Comparison of ENCODE assay signal across 10 cellular contexts in the genomic region with DNA sequence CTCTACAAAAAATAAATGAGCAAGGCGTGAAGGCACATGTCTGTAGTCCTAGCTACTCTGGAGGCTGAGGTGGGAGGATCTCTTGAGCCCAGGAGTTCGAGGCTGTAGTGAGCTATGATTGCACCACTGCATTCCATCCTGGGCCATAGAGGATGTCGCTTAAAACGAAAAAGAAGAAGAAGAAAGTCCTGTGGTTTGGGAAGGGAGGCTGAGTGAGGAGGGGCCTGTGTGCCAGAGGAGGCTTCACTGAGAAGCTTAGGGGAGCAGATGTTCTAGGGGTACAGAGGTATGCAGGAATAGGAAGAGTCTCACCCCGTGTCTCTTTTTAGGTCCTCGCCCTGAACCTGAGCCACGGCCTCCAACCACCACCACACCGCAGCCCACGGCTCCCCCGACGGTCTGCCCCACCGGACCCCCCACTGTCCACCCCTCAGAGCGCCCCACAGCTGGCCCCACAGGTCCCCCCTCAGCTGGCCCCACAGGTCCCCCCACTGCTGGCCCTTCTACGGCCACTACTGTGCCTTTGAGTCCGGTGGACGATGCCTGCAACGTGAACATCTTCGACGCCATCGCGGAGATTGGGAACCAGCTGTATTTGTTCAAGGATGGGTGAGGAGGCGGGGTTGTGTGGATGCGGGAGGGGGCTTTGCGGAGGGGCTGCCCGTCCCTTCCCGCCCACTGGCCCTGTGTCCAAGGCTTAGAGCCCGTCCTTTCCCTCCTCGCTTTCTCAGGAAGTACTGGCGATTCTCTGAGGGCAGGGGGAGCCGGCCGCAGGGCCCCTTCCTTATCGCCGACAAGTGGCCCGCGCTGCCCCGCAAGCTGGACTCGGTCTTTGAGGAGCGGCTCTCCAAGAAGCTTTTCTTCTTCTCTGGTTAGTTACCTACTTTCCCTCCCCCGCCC. TPM values are rescaled to one million over a fixed set of nuclear protein-coding genes. Genes with fewer than 3 reads are reported as not detected.
DNase-seq lines count a peak whose midpoint lies in the region; ATAC-seq, FAIRE-seq and TF ChIP-seq lines count a peak whose summit lies in the region.
"Had no signal": no experiment of that assay in that cellular context is flagged by ENCODE, and none has a peak within 500 bp of the region (broad histone marks: within the 10 kb centered on the region; RNA-seq: fewer than 3 reads in every experiment).

No MANE protein-coding gene starts in this region.

- H3K4me2 ChIP-seq in endothelial cell of umbilical vein (ENCODE audit: insufficient read depth, low read length): no peak overlapping the region

- H3K9ac ChIP-seq in endothelial cell of umbilical vein (replicated peaks; ENCODE audit: extremely low read depth, insufficient read depth, low read length): no peak overlapping the region

- peaks cover 43 to 48% of the 10 kb centered on the region in 2 experiments for H3K27me3 ChIP-seq in endothelial cell of umbilical vein (ENCODE audit: control insufficient read depth in 2 of 2, insufficient read depth in 2 of 2, low read length in 2 of 2)

- POLR2A ChIA-PET in endothelial cell of umbilical vein (lab: Charles Lee): no interaction called here

- no peak for DNase-seq in activated naive CD4-positive, alpha-beta T cell treated with anti-CD3 and anti-CD28 coated beads for 36 hours
- DNase-seq in activated naive CD4-positive, alpha-beta T cell treated with anti-CD3 and anti-CD28 coated beads, Interleukin-2, amount 50 U/mL, for 16 hours: no peak
- DNase-seq in NB4 (ENCODE audit: low read depth): peak; percentile 55
- DNase-seq in endothelial cell of umbilical vein (ENCODE audit: low read depth, low spot score): no peak
- no peak for DNase-seq in stimulated activated effector memory CD8-positive, alpha-beta T cell treated with anti-CD3 and anti-CD28 coated beads, Interleukin-12 subunit alpha, Interleukin-12 subunit beta, amount 100 ng/mL, for 72 hours (ENCODE audit: low spot score in 2 of 2)
- no peak for DNase-seq in LoVo (ENCODE audit: low spot score)

- peaks cover 44% of the 10 kb centered on the region for H3K4me1 Mint-ChIP-seq in activated naive CD4-positive, alpha-beta T cell treated with anti-CD3 and anti-CD28 coated beads for 36 hours (ENCODE audit: low read depth)
- H3K4me1 Mint-ChIP-seq in stimulated activated effector memory CD8-positive, alpha-beta T cell treated with anti-CD3 and anti-CD28 coated beads, Interleukin-12 subunit alpha, Interleukin-12 subunit beta, amount 100 ng/mL, for 72 hours: peaks cover 62% of the 10 kb centered on the region

- no peaks in the 10 kb centered on the region for H3K79me2 ChIP-seq in endothelial cell of umbilical vein (ENCODE audit: control insufficient read depth, insufficient read depth, low read length)

- H3K4me1 ChIP-seq in endothelial cell of umbilical vein (ENCODE audit: control insufficient read depth, extremely low read depth, insufficient read depth, low read length): peaks cover 4% of the 10 kb centered on the region

- dilution Hi-C loops in endothelial cell of umbilical vein (cut with MboI; ENCODE audit: extremely low pct_ligation_motif_present, low sequenced_read_pairs): no loop called here

- FAIRE-seq in endothelial cell of umbilical vein (lab: Jason Lieb, UNC): no peak

- ATAC-seq in stimulated activated effector memory CD8-positive, alpha-beta T cell treated with anti-CD3 and anti-CD28 coated beads, Interleukin-12 subunit alpha, Interleukin-12 subunit beta, amount 100 ng/mL, for 72 hours: no peak
- ATAC-seq in GM19463 (IDR thresholded peaks at IDR 0.05; ENCODE audit: unreplicated experiment): no peak
- no peak for ATAC-seq in GM21360 (IDR thresholded peaks at IDR 0.05; ENCODE audit: unreplicated experiment)

- no peak overlapping the region for H3K27ac Mint-ChIP-seq in activated naive CD4-positive, alpha-beta T cell treated with anti-CD3 and anti-CD28 coated beads for 36 hours
- H3K27ac Mint-ChIP-seq in stimulated activated effector memory CD8-positive, alpha-beta T cell treated with anti-CD3 and anti-CD28 coated beads, Interleukin-12 subunit alpha, Interleukin-12 subunit beta, amount 100 ng/mL, for 72 hours: no peak overlapping the region

- peak overlapping the region; percentile 22 for H3K4me3 Mint-ChIP-seq in activated naive CD4-positive, alpha-beta T cell treated with anti-CD3 and anti-CD28 coated beads for 36 hours
- peak overlapping the region; percentile 49 for H3K4me3 Mint-ChIP-seq in stimulated activated effector memory CD8-positive, alpha-beta T cell treated with anti-CD3 and anti-CD28 coated beads, Interleukin-12 subunit alpha, Interleukin-12 subunit beta, amount 100 ng/mL, for 72 hours

- no peaks in the 10 kb centered on the region for H3K9me1 ChIP-seq in endothelial cell of umbilical vein (replicated peaks; ENCODE audit: control insufficient read depth, extremely low read depth, insufficient read depth, low read length)

- CTCF ChIA-PET in activated naive CD4-positive, alpha-beta T cell treated with anti-CD3 and anti-CD28 coated beads for 36 hours (lab: Charles Lee): interaction anchor here (0.5 to 5.0 kb wide), 27 partner anchors 8 to 1434 kb away, joined by 3 to 101 read pairs (median 4); a partner anchor contains a TSS
- CTCF ChIA-PET in endothelial cell of umbilical vein (lab: Charles Lee): interaction anchor here (0.7 to 3.9 kb wide), 15 partner anchors 9 to 336 kb away, joined by 3 to 43 read pairs (median 9); no protein-coding TSS in a partner anchor

- H3K36me3 ChIP-seq in endothelial cell of umbilical vein (ENCODE audit: control insufficient read depth in 2 of 2, extremely low read depth in 1 of 2, insufficient read depth in 2 of 2, low read length in 2 of 2): no peaks in the 10 kb centered on the region
- H3K36me3 ChIP-seq: lower lobe of right lung had no signal

- TF ChIP-seq CTCF in NB4 (IDR thresholded peaks at IDR 0.05; ENCODE audit: low read depth, low read length) (no peak), endothelial cell of umbilical vein (IDR thresholded peaks at IDR 0.05; ENCODE audit: extremely low read depth in 1 of 2, insufficient read depth in 1 of 2, low read depth in 1 of 2, low read length in 2 of 2) (no peak)

- no peaks in the 10 kb centered on the region for H3K9me3 Mint-ChIP-seq in activated naive CD4-positive, alpha-beta T cell treated with anti-CD3 and anti-CD28 coated beads for 36 hours
- peaks cover 4% of the 10 kb centered on the region for H3K9me3 Mint-ChIP-seq in stimulated activated effector memory CD8-positive, alpha-beta T cell treated with anti-CD3 and anti-CD28 coated beads, Interleukin-12 subunit alpha, Interleukin-12 subunit beta, amount 100 ng/mL, for 72 hours

- TF ChIP-seq POLR2A in NB4 (IDR thresholded peaks at IDR 0.05; ENCODE audit: extremely low read depth, insufficient read length) (no peak), endothelial cell of umbilical vein (IDR thresholded peaks at IDR 0.05; ENCODE audit: low read depth, low read length) (no peak)

- no peaks in the 10 kb centered on the region for H3K9me3 ChIP-seq in endothelial cell of umbilical vein (replicated peaks; ENCODE audit: control insufficient read depth, insufficient read depth, low read length)
- H3K9me3 ChIP-seq: lower lobe of right lung had no signal

- H3K27ac ChIP-seq in endothelial cell of umbilical vein (ENCODE audit: insufficient read depth, low read depth, low read length): no peak overlapping the region
- H3K27ac ChIP-seq: lower lobe of right lung had no signal

- intact Hi-C loops in activated naive CD4-positive, alpha-beta T cell treated with anti-CD3 and anti-CD28 coated beads for 36 hours (cut with micrococcal nuclease): loop anchor here (1.0 to 10.0 kb wide), 4 partner anchors 26 to 672 kb away; a partner anchor contains a TSS
- intact Hi-C loops in endothelial cell of umbilical vein (cut with micrococcal nuclease): no loop called here

- no peaks in the 10 kb centered on the region for H3K36me3 Mint-ChIP-seq in activated naive CD4-positive, alpha-beta T cell treated with anti-CD3 and anti-CD28 coated beads for 36 hours (ENCODE audit: low read depth)
- H3K36me3 Mint-ChIP-seq in stimulated activated effector memory CD8-positive, alpha-beta T cell treated with anti-CD3 and anti-CD28 coated beads, Interleukin-12 subunit alpha, Interleukin-12 subunit beta, amount 100 ng/mL, for 72 hours: peaks cover 20% of the 10 kb centered on the region

- no peaks in the 10 kb centered on the region for H4K20me1 ChIP-seq in endothelial cell of umbilical vein (replicated peaks; ENCODE audit: control insufficient read depth, extremely low read depth, insufficient read depth, low read length)

- H3K27me3 Mint-ChIP-seq in activated naive CD4-positive, alpha-beta T cell treated with anti-CD3 and anti-CD28 coated beads for 36 hours (ENCODE audit: low read depth): peaks cover 44% of the 10 kb centered on the region

- H2AFZ ChIP-seq in endothelial cell of umbilical vein (ENCODE audit: low read depth, low read length): no peak overlapping the region

- no TSS peak for BruUV-seq in endothelial cell of umbilical vein (replicated peaks; lab: Mats Ljungman, UMichigan)

- H3K4me3 ChIP-seq in NB4 (ENCODE audit: low read depth, low read length) (no peak overlapping the region), endothelial cell of umbilical vein (replicated peaks in 1 of 3; ENCODE audit: insufficient read depth in 1 of 3, low read depth in 1 of 3, low read length in 3 of 3) (no peak overlapping the region)

RNA-seq across cellular contexts. Expression of a gene that starts 4.5 kb away (rescaled TPM):
- total RNA-seq in activated naive CD4-positive, alpha-beta T cell treated with anti-CD3 and anti-CD28 coated beads for 36 hours: not detected
- total RNA-seq in endothelial cell of umbilical vein: not detected in 2 replicates
- polyA plus RNA-seq in endothelial cell of umbilical vein: not detected in 2 replicates
- polyA plus RNA-seq in endothelial cell of umbilical vein (2011; cell fraction: cytosol; rRNA removed): not detected in 2 replicates
- not detected in 2 replicates for polyA plus RNA-seq in endothelial cell of umbilical vein (2011; cell fraction: nucleus; rRNA removed)
- not detected in 2 replicates for polyA plus RNA-seq in endothelial cell of umbilical vein (2012)
- polyA minus RNA-seq in endothelial cell of umbilical vein: not detected in 2 replicates
- polyA minus RNA-seq in endothelial cell of umbilical vein (2011; cell fraction: cytosol; rRNA and poly(A)+ RNA removed): not detected
- polyA minus RNA-seq in endothelial cell of umbilical vein (2011; cell fraction: nucleus; rRNA and poly(A)+ RNA removed): not detected in 2 replicates
- total RNA-seq: T-helper 2 cell treated with Interferon-gamma antibody and Interleukin-4, amounts not matched to agents 100 ng/mL and 5 ng/mL, for 36 hours had no signal

RNA-seq across cellular contexts. Expression of a gene that starts 15.8 kb away (rescaled TPM):
- total RNA-seq in activated naive CD4-positive, alpha-beta T cell treated with anti-CD3 and anti-CD28 coated beads for 36 hours: not detected
- 1.6 and 1.8 TPM in 2 replicates for total RNA-seq in endothelial cell of umbilical vein
- polyA plus RNA-seq in endothelial cell of umbilical vein: 1.8 and 2.3 TPM in 2 replicates
- polyA plus RNA-seq in endothelial cell of umbilical vein (2011; cell fraction: cytosol; rRNA removed): 1.8 and 1.9 TPM in 2 replicates
- polyA plus RNA-seq in endothelial cell of umbilical vein (2011; cell fraction: nucleus; rRNA removed): 0.51 and 0.92 TPM in 2 replicates
- 4.4 and 7.1 TPM in 2 replicates for polyA plus RNA-seq in endothelial cell of umbilical vein (2012)
- 1.3 and 1.5 TPM in 2 replicates for polyA minus RNA-seq in endothelial cell of umbilical vein
- polyA minus RNA-seq in endothelial cell of umbilical vein (2011; cell fraction: cytosol; rRNA and poly(A)+ RNA removed): not detected
- polyA minus RNA-seq in endothelial cell of umbilical vein (2011; cell fraction: nucleus; rRNA and poly(A)+ RNA removed): 0.24 and 0.43 TPM in 2 replicates

RNA-seq across cellular contexts. Expression of a gene that starts 41.2 kb away (rescaled TPM):
- 10 to 100 TPM; 26.8 to 28.0 TPM for total RNA-seq in activated naive CD4-positive, alpha-beta T cell treated with anti-CD3 and anti-CD28 coated beads for 36 hours
- 22.8 and 23.9 TPM in 2 replicates for total RNA-seq in endothelial cell of umbilical vein
- polyA plus RNA-seq in endothelial cell of umbilical vein: 17.3 and 20.4 TPM in 2 replicates
- polyA plus RNA-seq in endothelial cell of umbilical vein (2011; cell fraction: cytosol; rRNA removed): 8.5 and 11.3 TPM in 2 replicates
- polyA plus RNA-seq in endothelial cell of umbilical vein (2011; cell fraction: nucleus; rRNA removed): 59.6 and 68.7 TPM in 2 replicates
- 9.2 and 10.8 TPM in 2 replicates for polyA plus RNA-seq in endothelial cell of umbilical vein (2012)
- polyA minus RNA-seq in endothelial cell of umbilical vein: 24.7 and 32.9 TPM in 2 replicates
- 8.7 TPM for polyA minus RNA-seq in endothelial cell of umbilical vein (2011; cell fraction: cytosol; rRNA and poly(A)+ RNA removed)
- polyA minus RNA-seq in endothelial cell of umbilical vein (2011; cell fraction: nucleus; rRNA and poly(A)+ RNA removed): 45.1 and 55.4 TPM in 2 replicates
